Comparison of ENCODE assay signal across 28 cellular contexts in genomic region chr15:69792823-69793222, GRCh38.
"Had no signal": no experiment of that assay in that cellular context is flagged by ENCODE, and none has a peak within 500 bp of the region (broad histone marks: within the 10 kb centered on the region; RNA-seq: fewer than 3 reads in every experiment).

No MANE protein-coding gene starts in this region.

- H3K27ac Mint-ChIP-seq: activated CD4-positive, alpha-beta memory T cell treated with anti-CD3 and anti-CD28 coated beads for 36 hours; activated naive CD4-positive, alpha-beta T cell treated with anti-CD3 and anti-CD28 coated beads, Interleukin-2, amount 50 U/mL, for 24 hours; activated T-helper 17 cell treated with anti-CD3 and anti-CD28 coated beads, Interleukin-2, amount 50 U/mL, for 72 hours; nephron; progenitor cell of endocrine pancreas; T-helper 2 cell treated with Interferon-gamma antibody and Interleukin-4, amounts not matched to agents 5 μg/mL and 100 μg/mL, for 36 hours had no signal

- H3K9me3 ChIP-seq: left lung, lower lobe of right lung, neutrophil, ovary, suprapubic skin, transverse colon had no signal

- H3K27me3 Mint-ChIP-seq: central memory CD8-positive, alpha-beta T cell had no signal

- H3K9me3 Mint-ChIP-seq: activated naive CD4-positive, alpha-beta T cell treated with anti-CD3 and anti-CD28 coated beads, Interleukin-2, amount 50 U/mL, for 24 hours had no signal

- H3K36me3 ChIP-seq: gastroesophageal sphincter, left lung, lower lobe of right lung, neutrophil, ovary, sigmoid colon, suprapubic skin, transverse colon had no signal

- H3K4me1 Mint-ChIP-seq: activated naive CD4-positive, alpha-beta T cell treated with anti-CD3 and anti-CD28 coated beads, Interleukin-2, amount 50 U/mL, for 24 hours; activated T-helper 17 cell treated with anti-CD3 and anti-CD28 coated beads, Interleukin-2, amount 50 U/mL, for 72 hours had no signal

- H3K4me3 Mint-ChIP-seq: activated CD4-positive, alpha-beta memory T cell treated with anti-CD3 and anti-CD28 coated beads for 36 hours; activated naive CD4-positive, alpha-beta T cell treated with anti-CD3 and anti-CD28 coated beads, Interleukin-2, amount 50 U/mL, for 24 hours; activated T-cell treated with anti-CD3 and anti-CD28 coated beads, Interleukin-2, amount 50 U/mL, for 4 hours; activated T-helper 17 cell treated with anti-CD3 and anti-CD28 coated beads, Interleukin-2, amount 50 U/mL, for 72 hours; central memory CD8-positive, alpha-beta T cell; nephron; T-helper 2 cell treated with Interferon-gamma antibody and Interleukin-4, amounts not matched to agents 5 μg/mL and 100 μg/mL, for 36 hours had no signal

- ATAC-seq: activated T-cell treated with anti-CD3 and anti-CD28 coated beads, Interleukin-2, amount 50 U/mL, for 4 hours; activated T-helper 17 cell treated with anti-CD3 and anti-CD28 coated beads, Interleukin-2, amount 50 U/mL, for 72 hours; gastroesophageal sphincter; left lung; lower lobe of right lung had no signal

- H3K36me3 Mint-ChIP-seq: activated naive CD4-positive, alpha-beta T cell treated with anti-CD3 and anti-CD28 coated beads, Interleukin-2, amount 50 U/mL, for 24 hours had no signal

- DNase-seq: activated CD4-positive, alpha-beta memory T cell treated with anti-CD3 and anti-CD28 coated beads for 36 hours; activated CD4-positive, alpha-beta T cell treated with anti-CD3 and anti-CD28 coated beads for 48 hours; activated gamma-delta T cell treated with Interleukin-2 at 50 U/mL for 16 hours; activated T-cell treated with anti-CD3 and anti-CD28 coated beads, Interleukin-2, amount 50 U/mL, for 4 hours; dermis blood vessel endothelial cell; effector CD8-positive, alpha-beta T cell; hippocampal formation; kidney glomerular epithelial cell; left lung; lower lobe of right lung; mesenchymal stem cell; ovary; sigmoid colon; small intestine; stimulated activated CD4-positive, alpha-beta T cell treated with anti-CD3 and anti-CD28 coated beads, Interleukin-15, amount 100 ng/mL, for 24 hours; stimulated activated CD4-positive, alpha-beta T cell treated with anti-CD3 and anti-CD28 coated beads, Interleukin-2, amount 100 ng/mL, for 24 hours; stimulated activated naive CD4-positive, alpha-beta T cell; T-helper 1 cell; transverse colon had no signal

- H3K27me3 ChIP-seq: left lung, neutrophil, ovary, sigmoid colon, suprapubic skin had no signal

- H3K27ac ChIP-seq: left lung, lower lobe of right lung, neutrophil, ovary, suprapubic skin, transverse colon had no signal

- H3K4me3 ChIP-seq: gastroesophageal sphincter, left lung, lower lobe of right lung, ovary, sigmoid colon, suprapubic skin, transverse colon had no signal
